16 cellular contexts compared by ENCODE assay signal in the genomic region with DNA sequence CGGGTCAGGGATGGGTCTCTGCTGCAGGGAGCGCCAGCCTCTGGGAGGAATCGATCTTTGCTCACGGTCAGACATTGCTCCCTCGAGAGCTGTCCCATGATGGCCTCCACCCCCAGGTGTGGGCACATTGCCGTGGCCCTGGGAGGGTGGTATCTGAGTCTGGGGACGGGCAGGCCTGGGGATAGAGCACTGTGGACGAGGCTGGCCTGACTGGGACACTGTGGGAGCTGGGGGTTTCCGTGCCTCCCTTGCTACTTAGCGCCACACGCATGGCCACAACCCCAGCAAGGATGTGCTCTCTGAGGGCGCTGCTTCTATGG. TPM values are rescaled to one million over a fixed set of nuclear protein-coding genes. Genes with fewer than 3 reads are reported as not detected.
DNase-seq lines count a peak whose midpoint lies in the region; ATAC-seq, FAIRE-seq and TF ChIP-seq lines count a peak whose summit lies in the region.
"Had no signal": no experiment of that assay in that cellular context is flagged by ENCODE, and none has a peak within 500 bp of the region (broad histone marks: within the 10 kb centered on the region; RNA-seq: fewer than 3 reads in every experiment).

No MANE protein-coding gene starts in this region.

- FAIRE-seq in kidney (lab: Jason Lieb, UNC): no peak
- FAIRE-seq: GM12878 had no signal

- H3K79me2 ChIP-seq in osteoblast (ENCODE audit: insufficient read depth, low read length): no peaks in the 10 kb centered on the region

- H3K9me3 ChIP-seq in kidney (ENCODE audit: control insufficient read depth in 1 of 2, low read length in 2 of 2) (no peaks in the 10 kb centered on the region), neuronal stem cell (replicated peaks in 1 of 2; ENCODE audit: control insufficient read depth in 2 of 2, insufficient read depth in 1 of 2, low read depth in 1 of 2, low read length in 2 of 2) (no peaks in the 10 kb centered on the region), osteoblast (ENCODE audit: low read depth, low read length) (no peaks in the 10 kb centered on the region)
- H3K9me3 ChIP-seq: BLaER1 treated with 17β-estradiol and CSF1 and Interleukin-3, amounts not matched to agents 10 nM and 100 nM; HAP-1 had no signal

- no peaks in the 10 kb centered on the region for H4K20me1 ChIP-seq in osteoblast (ENCODE audit: insufficient read depth, low read length)

- peak overlapping the region; percentile 14 for H2AK5ac ChIP-seq in neuronal stem cell (ENCODE audit: low read depth, low read length)

- H3K9ac ChIP-seq in kidney (ENCODE audit: low read length in 2 of 2): no peak overlapping the region
- H3K9ac ChIP-seq in neuronal stem cell (ENCODE audit: low read depth, low read length, poor library complexity): no peak overlapping the region
- H3K9ac ChIP-seq: BLaER1 treated with 17β-estradiol and CSF1 and Interleukin-3, amounts not matched to agents 10 nM and 100 nM had no signal

- DNase-seq in natural killer cell treated with Interleukin-12 subunit alpha and Interleukin-12 subunit beta and Interleukin-15 and Interleukin-18, amount 100 ng/mL, for 72 hours (ENCODE audit: low spot score): peak; percentile 42
- DNase-seq in natural killer cell (no peak), kidney (peak; percentile 48), neuronal stem cell (ENCODE audit: low spot score) (no peak), NCI-H226 (no peak), GDM1 (lab: John Stamatoyannopoulos, UW) (no peak), osteoblast (ENCODE audit: insufficient read length, low spot score, missing footprints) (no peak)
- DNase-seq: Calu3; CD8-positive, alpha-beta T cell; DMS79 treated with DMSO at 0.1 percent for 48 hours; IMR-90 had no signal

- H3K4me1 ChIP-seq in kidney (ENCODE audit: control insufficient read depth in 1 of 2, insufficient read depth in 1 of 2, low read depth in 1 of 2, low read length in 2 of 2) (no peaks in the 10 kb centered on the region), neuronal stem cell (ENCODE audit: control insufficient read depth in 2 of 2, insufficient read depth in 1 of 2, low read depth in 1 of 2, low read length in 2 of 2) (peaks cover 0 to 5% of the 10 kb centered on the region in 2 donors), osteoblast (ENCODE audit: insufficient read depth, low read length) (no peaks in the 10 kb centered on the region)
- H3K4me1 ChIP-seq: HAP-1 had no signal

- H3K36me3 ChIP-seq in kidney (ENCODE audit: control insufficient read depth in 1 of 2, insufficient read depth in 2 of 2, low read length in 2 of 2) (no peaks in the 10 kb centered on the region), neuronal stem cell (replicated peaks in 1 of 2; ENCODE audit: control insufficient read depth in 2 of 2, insufficient read depth in 2 of 2, low read length in 2 of 2) (no peaks in the 10 kb centered on the region), osteoblast (ENCODE audit: insufficient read depth, low read length) (no peaks in the 10 kb centered on the region)
- H3K36me3 ChIP-seq: BLaER1 treated with 17β-estradiol and CSF1 and Interleukin-3, amounts not matched to agents 10 nM and 100 nM; HAP-1 had no signal

- no peak overlapping the region for H3K27ac Mint-ChIP-seq in natural killer cell treated with Interleukin-12 subunit alpha and Interleukin-12 subunit beta and Interleukin-15 and Interleukin-18, amount 100 ng/mL, for 72 hours
- no peak overlapping the region for H3K27ac Mint-ChIP-seq in natural killer cell
- H3K27ac Mint-ChIP-seq: B cell; CD8-positive, alpha-beta T cell had no signal

- H2BK12ac ChIP-seq in neuronal stem cell (ENCODE audit: low read length): no peak overlapping the region

- H3K18ac ChIP-seq in neuronal stem cell (ENCODE audit: low read length): peak overlapping the region; percentile 46

- intact Hi-C loops in natural killer cell (cut with micrococcal nuclease) (no loop called here), kidney (cut with DNase I) (no loop called here)

- H3K27me3 Mint-ChIP-seq in natural killer cell treated with Interleukin-12 subunit alpha and Interleukin-12 subunit beta and Interleukin-15 and Interleukin-18, amount 100 ng/mL, for 72 hours: peaks cover 2 to 8% of the 10 kb centered on the region in 2 donors
- peaks cover 3 to 11% of the 10 kb centered on the region in 2 donors for H3K27me3 Mint-ChIP-seq in natural killer cell (ENCODE audit: low read depth in 2 of 2)
- H3K27me3 Mint-ChIP-seq: B cell had no signal

- H2BK15ac ChIP-seq in neuronal stem cell (ENCODE audit: low read length): no peak overlapping the region

- H3K27me3 ChIP-seq in neuronal stem cell (ENCODE audit: control insufficient read depth in 3 of 3, insufficient read depth in 3 of 3, low read depth in 1 of 3, low read length in 3 of 3): peaks cover 0 to 14% (median 3%) of the 10 kb centered on the region in 3 experiments
- H3K27me3 ChIP-seq in osteoblast (ENCODE audit: insufficient read depth, low read length): no peaks in the 10 kb centered on the region
- H3K27me3 ChIP-seq: BLaER1 treated with 17β-estradiol and CSF1 and Interleukin-3, amounts not matched to agents 10 nM and 100 nM had no signal

- TF ChIP-seq CTCF in natural killer cell (IDR thresholded peaks at IDR 0.05): no peak
- no peak for TF ChIP-seq CTCF in kidney (IDR thresholded peaks at IDR 0.05; ENCODE audit: borderline replicate concordance, extremely low read depth, insufficient read depth)
- no peak for TF ChIP-seq CTCF in osteoblast (IDR thresholded peaks at IDR 0.05; ENCODE audit: extremely low read depth, low read depth, low read length)

- no peak for ATAC-seq in natural killer cell treated with Interleukin-12 subunit alpha and Interleukin-12 subunit beta and Interleukin-15 and Interleukin-18, amount 100 ng/mL, for 72 hours
- no peak for ATAC-seq in natural killer cell
- ATAC-seq: CD8-positive, alpha-beta T cell; GM12878 had no signal

- no CpG with 5 or more reads among the region's 12 CpGs for WGBS in neuronal stem cell (ENCODE audit: extremely low coverage in 2 of 2, insufficient read length in 2 of 2, insufficient replicate concordance in 1 of 2), 2 donors

- H3K9me3 Mint-ChIP-seq in natural killer cell treated with Interleukin-12 subunit alpha and Interleukin-12 subunit beta and Interleukin-15 and Interleukin-18, amount 100 ng/mL, for 72 hours: no peaks in the 10 kb centered on the region
- H3K9me3 Mint-ChIP-seq in natural killer cell: no peaks in the 10 kb centered on the region
- H3K9me3 Mint-ChIP-seq: CD8-positive, alpha-beta T cell had no signal

- H3K4ac ChIP-seq in neuronal stem cell (ENCODE audit: low read length): no peak overlapping the region

- no peak overlapping the region for H4K8ac ChIP-seq in neuronal stem cell (ENCODE audit: low read depth, low read length)

- H3K4me2 ChIP-seq in neuronal stem cell (ENCODE audit: insufficient read depth, low read length, poor library complexity, severe bottlenecking) (no peak overlapping the region), osteoblast (ENCODE audit: insufficient read depth, low read length) (no peak overlapping the region)

- H3K27ac ChIP-seq in kidney (ENCODE audit: low read depth in 2 of 2, low read length in 2 of 2) (no peak overlapping the region), neuronal stem cell (replicated peaks; ENCODE audit: low read length) (no peak overlapping the region), osteoblast (ENCODE audit: low read depth, low read length) (no peak overlapping the region)
- H3K27ac ChIP-seq: BLaER1 treated with 17β-estradiol and CSF1 and Interleukin-3, amounts not matched to agents 10 nM and 100 nM; HL-60 had no signal

- no peak overlapping the region for H4K91ac ChIP-seq in neuronal stem cell (ENCODE audit: low read depth, low read length, poor library complexity)

- no peaks in the 10 kb centered on the region for H3K79me1 ChIP-seq in neuronal stem cell (ENCODE audit: low read depth, low read length)

- H3K23ac ChIP-seq in neuronal stem cell (ENCODE audit: low read depth, low read length, poor library complexity): peak overlapping the region; percentile 47

- no peak overlapping the region for H2BK5ac ChIP-seq in neuronal stem cell (ENCODE audit: low read length)

- no peak overlapping the region for H2BK120ac ChIP-seq in neuronal stem cell (ENCODE audit: low read depth, low read length)

- no peaks in the 10 kb centered on the region for H3K4me1 Mint-ChIP-seq in natural killer cell treated with Interleukin-12 subunit alpha and Interleukin-12 subunit beta and Interleukin-15 and Interleukin-18, amount 100 ng/mL, for 72 hours (ENCODE audit: low read depth in 2 of 2)
- no peaks in the 10 kb centered on the region for H3K4me1 Mint-ChIP-seq in natural killer cell
- H3K4me1 Mint-ChIP-seq: B cell had no signal

- H3K14ac ChIP-seq in neuronal stem cell (ENCODE audit: low read length): no peak overlapping the region

- H3K4me3 Mint-ChIP-seq in natural killer cell treated with Interleukin-12 subunit alpha and Interleukin-12 subunit beta and Interleukin-15 and Interleukin-18, amount 100 ng/mL, for 72 hours: no peak overlapping the region
- H3K4me3 Mint-ChIP-seq in natural killer cell: no peak overlapping the region
- H3K4me3 Mint-ChIP-seq: B cell; CD8-positive, alpha-beta T cell had no signal

- H3K4me3 ChIP-seq in kidney (ENCODE audit: low read length in 2 of 2) (no peak overlapping the region), neuronal stem cell (ENCODE audit: low read length in 2 of 2) (no peak overlapping the region), osteoblast (ENCODE audit: insufficient read depth, low read length) (no peak overlapping the region)
- H3K4me3 ChIP-seq: BLaER1 treated with 17β-estradiol and CSF1 and Interleukin-3, amounts not matched to agents 10 nM and 100 nM; GM12878; HAP-1 had no signal

- H2AFZ ChIP-seq in neuronal stem cell (ENCODE audit: low read length): no peak overlapping the region
- no peak overlapping the region for H2AFZ ChIP-seq in osteoblast (ENCODE audit: low read length)

- H3K36me3 Mint-ChIP-seq in natural killer cell treated with Interleukin-12 subunit alpha and Interleukin-12 subunit beta and Interleukin-15 and Interleukin-18, amount 100 ng/mL, for 72 hours: no peaks in the 10 kb centered on the region
- no peaks in the 10 kb centered on the region for H3K36me3 Mint-ChIP-seq in natural killer cell
- H3K36me3 Mint-ChIP-seq: CD8-positive, alpha-beta T cell had no signal

RNA-seq across cellular contexts. Expression of a gene that starts 55.7 kb away (rescaled TPM):
- under 1 TPM in 1 of 2 donors, not detected in 1; 0.05 TPM for total RNA-seq in natural killer cell treated with Interleukin-12 subunit alpha and Interleukin-12 subunit beta and Interleukin-15 and Interleukin-18, amount 100 ng/mL, for 72 hours
- under 1 TPM; 0.19 to 0.45 (median 0.20) TPM for total RNA-seq in natural killer cell
- 0.16 TPM for total RNA-seq in kidney
- 0.13 TPM for polyA plus RNA-seq in kidney (ENCODE audit: insufficient read depth, low read depth, low replicate concordance)
- 0.20 TPM for polyA plus RNA-seq in neuronal stem cell (2013, experiment 1 of 2)
- polyA plus RNA-seq in neuronal stem cell (2013, experiment 2 of 2): 0.22 TPM
- total RNA-seq in osteoblast: 0.29 and 0.36 TPM in 2 replicates
- total RNA-seq: GM12878 had no signal

Comparison
In these comparisons a context has a peak if more than half of its experiments do, and no peak if none do; other contexts are left out.
1. DNase-seq: peak in natural killer cell treated with Interleukin-12 subunit alpha and Interleukin-12 subunit beta and Interleukin-15 and Interleukin-18, amount 100 ng/mL, for 72 hours (single experiment) and kidney (single experiment); none in natural killer cell (single experiment), neuronal stem cell (single experiment), NCI-H226 (single experiment), GDM1 (single experiment) and osteoblast (single experiment).